10 cellular contexts compared by ENCODE assay signal in the genomic region with DNA sequence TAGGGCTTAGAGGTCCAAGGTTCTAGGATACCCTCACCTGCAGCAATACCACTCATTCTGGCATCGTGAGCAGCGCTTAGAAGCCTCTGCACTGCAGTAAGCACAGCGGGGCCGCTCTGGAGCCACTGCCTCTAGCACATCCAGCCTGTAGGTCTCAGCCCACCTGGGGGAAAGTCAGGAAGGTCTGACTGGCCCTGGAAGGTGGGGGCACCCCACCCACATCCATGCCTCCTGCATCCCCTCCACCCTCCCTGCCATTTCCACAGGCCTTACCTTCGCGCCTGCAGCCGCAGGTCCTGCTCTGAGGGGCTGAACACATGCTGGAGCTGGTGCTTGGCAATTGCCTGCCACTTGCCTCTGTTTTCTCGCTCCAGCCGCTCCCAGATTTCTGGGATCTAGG. TPM values are rescaled to one million over a fixed set of nuclear protein-coding genes. Genes with fewer than 3 reads are reported as not detected.
DNase-seq lines count a peak whose midpoint lies in the region; ATAC-seq and TF ChIP-seq lines count a peak whose summit lies in the region.
"Had no signal": no experiment of that assay in that cellular context is flagged by ENCODE, and none has a peak within 500 bp of the region (broad histone marks: within the 10 kb centered on the region; RNA-seq: fewer than 3 reads in every experiment).

No MANE protein-coding gene starts in this region.

- H3K36me3 ChIP-seq in heart left ventricle (no peaks in the 10 kb centered on the region), right atrium auricular region (no peaks in the 10 kb centered on the region), mesenchymal stem cell (ENCODE audit: control insufficient read depth in 1 of 2, insufficient read depth in 2 of 2, low read depth in 1 of 2, low read length in 2 of 2) (no peaks in the 10 kb centered on the region), transverse colon (no peaks in the 10 kb centered on the region)

- no peak overlapping the region for H2BK120ac ChIP-seq in mesenchymal stem cell (ENCODE audit: low read depth, low read length)

- peak overlapping the region; percentile 96 for H3K27ac Mint-ChIP-seq in activated T-helper 2 cell treated with anti-CD3 and anti-CD28 coated beads, Interferon-gamma antibody, Interleukin-2, Interleukin-4, amounts not matched to agents 10 μg/mL and 5 μg/mL and 100 μg/mL, durations not matched to agents 14 hours and 24 hours and 36 hours

- no peak overlapping the region for H2BK15ac ChIP-seq in mesenchymal stem cell (ENCODE audit: low read depth, poor library complexity, severe bottlenecking)

- TF ChIP-seq POLR2A in heart left ventricle (IDR thresholded peaks at IDR 0.05), result no peak
- TF ChIP-seq POLR2A in transverse colon (IDR thresholded peaks at IDR 0.05), result no peak

- DNase-seq in heart left ventricle (peak in 1 of 5 donors; percentile 55), right atrium auricular region (ENCODE audit: low spot score) (no peak), mesenchymal stem cell (no peak), transverse colon (no peak), NCI-H1694 treated with DMSO at 0.1 percent for 48 hours (lab: John Stamatoyannopoulos, UW) (no peak), A172 (ENCODE audit: low spot score) (no peak), COLO829 (ENCODE audit: low spot score) (no peak)
- DNase-seq in activated T-helper 2 cell treated with anti-CD3 and anti-CD28 coated beads, Interferon-gamma antibody, Interleukin-2, Interleukin-4, amounts not matched to agents 10 μg/mL and 5 μg/mL and 100 μg/mL, durations not matched to agents 14 hours and 24 hours and 36 hours (ENCODE audit: low spot score), result no peak
- DNase-seq: dermis blood vessel endothelial cell, kidney glomerular epithelial cell had no signal

- no peak overlapping the region for H3K4ac ChIP-seq in mesenchymal stem cell (ENCODE audit: low read depth in 1 of 2, low read length in 2 of 2)

- H3K23ac ChIP-seq in mesenchymal stem cell (ENCODE audit: low read length in 2 of 2), result no peak overlapping the region

- H3K4me3 Mint-ChIP-seq in activated T-helper 2 cell treated with anti-CD3 and anti-CD28 coated beads, Interferon-gamma antibody, Interleukin-2, Interleukin-4, amounts not matched to agents 10 μg/mL and 5 μg/mL and 100 μg/mL, durations not matched to agents 14 hours and 24 hours and 36 hours (ENCODE audit: low read depth), result peak overlapping the region; percentile 95

- H2AFZ ChIP-seq in mesenchymal stem cell (ENCODE audit: low read depth, low read length), result no peak overlapping the region

- in situ Hi-C loops in transverse colon (cut with MboI; ENCODE audit: low pct_ligation_motif_present in 1 of 4, low pct_unique_long_range_greater_than_20kb in 1 of 4, low sequenced_read_pairs in 3 of 4), result loop anchor here in 1 of 4 donors (10.0 kb wide), 1 partner anchor 193 kb away; no protein-coding TSS in a partner anchor

- no peak overlapping the region for H2AK5ac ChIP-seq in mesenchymal stem cell (ENCODE audit: low read length, severe bottlenecking)

- no peaks in the 10 kb centered on the region for H3K27me3 Mint-ChIP-seq in activated T-helper 2 cell treated with anti-CD3 and anti-CD28 coated beads, Interferon-gamma antibody, Interleukin-2, Interleukin-4, amounts not matched to agents 10 μg/mL and 5 μg/mL and 100 μg/mL, durations not matched to agents 14 hours and 24 hours and 36 hours (ENCODE audit: low read depth)

- H3K4me3 ChIP-seq in heart left ventricle (peak overlapping the region; percentile 30 to 97 (median 64)), right atrium auricular region (peak overlapping the region in 1 of 2 donors; percentile 57), mesenchymal stem cell (ENCODE audit: insufficient read depth in 1 of 2, low read depth in 1 of 2, low read length in 2 of 2) (peak overlapping the region in 1 of 2 experiments; percentile 93), transverse colon (peak overlapping the region in 2 of 4 donors; percentile 51 to 62)

- no peak for TF ChIP-seq CTCF in heart left ventricle (IDR thresholded peaks at IDR 0.05)
- TF ChIP-seq CTCF in right atrium auricular region (IDR thresholded peaks at IDR 0.05), result no peak
- TF ChIP-seq CTCF in transverse colon (IDR thresholded peaks at IDR 0.05), result no peak

- peak overlapping the region in 11 of 12 donors; percentile 62 to 100 (median 98) for H3K27ac ChIP-seq in heart left ventricle
- peak overlapping the region in 1 of 2 donors; percentile 99 for H3K27ac ChIP-seq in right atrium auricular region
- no peak overlapping the region for H3K27ac ChIP-seq in mesenchymal stem cell (ENCODE audit: low read length, poor library complexity, severe bottlenecking)
- H3K27ac ChIP-seq in transverse colon, result peak overlapping the region; percentile 93 to 99 (median 98)

- peak overlapping the region; percentile 97 for H3K9ac ChIP-seq in mesenchymal stem cell (ENCODE audit: low read length)

- no peak overlapping the region for H3K18ac ChIP-seq in mesenchymal stem cell (ENCODE audit: low read depth in 1 of 2, low read length in 2 of 2)

- H3K9me3 Mint-ChIP-seq in activated T-helper 2 cell treated with anti-CD3 and anti-CD28 coated beads, Interferon-gamma antibody, Interleukin-2, Interleukin-4, amounts not matched to agents 10 μg/mL and 5 μg/mL and 100 μg/mL, durations not matched to agents 14 hours and 24 hours and 36 hours, result no peaks in the 10 kb centered on the region

- H3K79me1 ChIP-seq in mesenchymal stem cell (replicated peaks; ENCODE audit: low read length, poor library complexity, severe bottlenecking), result peaks cover 6% of the 10 kb centered on the region

- H3K4me1 Mint-ChIP-seq in activated T-helper 2 cell treated with anti-CD3 and anti-CD28 coated beads, Interferon-gamma antibody, Interleukin-2, Interleukin-4, amounts not matched to agents 10 μg/mL and 5 μg/mL and 100 μg/mL, durations not matched to agents 14 hours and 24 hours and 36 hours (ENCODE audit: low read depth), result peaks cover 25% of the 10 kb centered on the region

- intact Hi-C loops in heart left ventricle (cut with DNase I), result loop anchor here in 1 of 10 donors (10.0 kb wide), 1 partner anchor 1043 kb away; the partner anchor contains the start of gene MANF
- intact Hi-C loops in activated T-helper 2 cell treated with anti-CD3 and anti-CD28 coated beads, Interferon-gamma antibody, Interleukin-2, Interleukin-4, amounts not matched to agents 10 μg/mL and 5 μg/mL and 100 μg/mL, durations not matched to agents 14 hours and 24 hours and 36 hours (cut with micrococcal nuclease), result loop anchor here (2.0 kb wide), 1 partner anchor 17 kb away; the partner anchor contains the start of gene TMEM115
- intact Hi-C loops in transverse colon (cut with DNase I; ENCODE audit: low total_unique reads), result loop anchor here (10.0 kb wide), 1 partner anchor 203 kb away; no protein-coding TSS in a partner anchor

- no peak overlapping the region for H3K14ac ChIP-seq in mesenchymal stem cell (ENCODE audit: low read length in 2 of 2)

- no peaks in the 10 kb centered on the region for H3K9me3 ChIP-seq in heart left ventricle
- H3K9me3 ChIP-seq in right atrium auricular region, result no peaks in the 10 kb centered on the region
- H3K9me3 ChIP-seq in mesenchymal stem cell (ENCODE audit: control insufficient read depth, low read length), result no peaks in the 10 kb centered on the region
- no peaks in the 10 kb centered on the region for H3K9me3 ChIP-seq in transverse colon

- H3K27me3 ChIP-seq in heart left ventricle, result peaks cover 0 to 4% (median 0%) of the 10 kb centered on the region in 9 donors
- H3K27me3 ChIP-seq in right atrium auricular region, result no peaks in the 10 kb centered on the region
- no peaks in the 10 kb centered on the region for H3K27me3 ChIP-seq in mesenchymal stem cell (ENCODE audit: control insufficient read depth in 1 of 2, insufficient read depth in 1 of 2, low read length in 2 of 2)
- H3K27me3 ChIP-seq in transverse colon, result no peaks in the 10 kb centered on the region

- H2BK12ac ChIP-seq in mesenchymal stem cell (ENCODE audit: low read length in 2 of 2), result no peak overlapping the region

- H2BK5ac ChIP-seq in mesenchymal stem cell (ENCODE audit: low read depth, low read length, poor library complexity, severe bottlenecking), result no peak overlapping the region

- H3K4me2 ChIP-seq in mesenchymal stem cell (ENCODE audit: low read length, poor library complexity, severe bottlenecking), result no peak overlapping the region

- peaks cover 32% of the 10 kb centered on the region for H3K36me3 Mint-ChIP-seq in activated T-helper 2 cell treated with anti-CD3 and anti-CD28 coated beads, Interferon-gamma antibody, Interleukin-2, Interleukin-4, amounts not matched to agents 10 μg/mL and 5 μg/mL and 100 μg/mL, durations not matched to agents 14 hours and 24 hours and 36 hours (ENCODE audit: low read depth)

- H3K4me1 ChIP-seq in heart left ventricle (peaks cover 4 to 61% (median 48%) of the 10 kb centered on the region in 12 donors), right atrium auricular region (peaks cover 0 to 54% of the 10 kb centered on the region in 2 donors), mesenchymal stem cell (ENCODE audit: control insufficient read depth, insufficient read depth, low read depth, low read length) (peaks cover 29% of the 10 kb centered on the region), transverse colon (peaks cover 12 to 53% (median 39%) of the 10 kb centered on the region in 4 donors)

- H4K8ac ChIP-seq in mesenchymal stem cell (ENCODE audit: low read length), result no peak overlapping the region

- no peak overlapping the region for H4K91ac ChIP-seq in mesenchymal stem cell (ENCODE audit: low read length)

- 90 to 100% (median 94%) methylated on average over 9 of the region's 9 CpGs for WGBS in heart left ventricle, 4 donors
- 99% methylated on average over 9 of the region's 9 CpGs for WGBS in mesenchymal stem cell
- 99% methylated on average over 9 of the region's 9 CpGs; no CpG with 5 or more reads in 1 of the 2 donors for WGBS in transverse colon (ENCODE audit: low coverage in 1 of 2), 2 donors

- no peak for TF ChIP-seq EP300 in transverse colon (IDR thresholded peaks at IDR 0.05; ENCODE audit: low read depth)

- ATAC-seq in heart left ventricle, result no peak

RNA-seq across cellular contexts. Expression of gene RASSF1, which starts 0.9 kb away (rescaled TPM):
- 10 to 100 TPM in 7 of 9 donors, 1 to 10 TPM in 2; 7.9 to 25.5 (median 11.4) TPM for total RNA-seq in heart left ventricle
- 10 to 100 TPM; 14.2 to 58.6 TPM for polyA plus RNA-seq in heart left ventricle
- total RNA-seq in right atrium auricular region, result 10 to 100 TPM; 18.6 to 25.9 TPM
- 71.2 and 74.2 TPM in 2 replicates for total RNA-seq in activated T-helper 2 cell treated with anti-CD3 and anti-CD28 coated beads, Interferon-gamma antibody, Interleukin-2, Interleukin-4, amounts not matched to agents 10 μg/mL and 5 μg/mL and 100 μg/mL, durations not matched to agents 14 hours and 24 hours and 36 hours
- polyA plus RNA-seq in mesenchymal stem cell (2013, experiment 1 of 2), result 12.3 TPM
- 12.4 TPM for polyA plus RNA-seq in mesenchymal stem cell (2013, experiment 2 of 2)
- 10 to 100 TPM in 3 of 4 donors, 1 to 10 TPM in 1; 9.8 to 29.2 (median 21.7) TPM for total RNA-seq in transverse colon
- total RNA-seq in A172 (2014; rRNA removed; shearing (Covaris generic)), result 12.9 and 16.9 TPM in 2 replicates

RNA-seq across cellular contexts. Expression of gene ZMYND10, which starts 4.0 kb away (rescaled TPM):
- total RNA-seq in heart left ventricle (1 to 10 TPM in 2 of 9 donors, under 1 TPM in 2, not detected in 5; 0.49 to 1.4 (median 1.0) TPM), right atrium auricular region (under 1 TPM; 0.26 to 0.31 TPM), transverse colon (not detected)
- under 1 TPM; 0.15 to 0.29 TPM for polyA plus RNA-seq in heart left ventricle
- total RNA-seq in activated T-helper 2 cell treated with anti-CD3 and anti-CD28 coated beads, Interferon-gamma antibody, Interleukin-2, Interleukin-4, amounts not matched to agents 10 μg/mL and 5 μg/mL and 100 μg/mL, durations not matched to agents 14 hours and 24 hours and 36 hours, result 0.94 and 1.8 TPM in 2 replicates
- 0.48 TPM for polyA plus RNA-seq in mesenchymal stem cell (2013, experiment 1 of 2)
- 0.79 TPM for polyA plus RNA-seq in mesenchymal stem cell (2013, experiment 2 of 2)
- total RNA-seq in A172 (2014; rRNA removed; shearing (Covaris generic)), result 0.09 and 0.62 TPM in 2 replicates
- total RNA-seq: dermis blood vessel endothelial cell had no signal

RNA-seq across cellular contexts. Expression of gene NPRL2, which starts 9.0 kb away (rescaled TPM):
- total RNA-seq in heart left ventricle (10 to 100 TPM; 12.0 to 18.4 (median 15.3) TPM), right atrium auricular region (10 to 100 TPM; 12.5 to 20.3 TPM), transverse colon (10 to 100 TPM in 2 of 4 donors, 1 to 10 TPM in 2; 6.0 to 29.2 (median 13.1) TPM)
- 10 to 100 TPM; 14.4 to 19.0 TPM for polyA plus RNA-seq in heart left ventricle
- 34.5 and 42.7 TPM in 2 replicates for total RNA-seq in activated T-helper 2 cell treated with anti-CD3 and anti-CD28 coated beads, Interferon-gamma antibody, Interleukin-2, Interleukin-4, amounts not matched to agents 10 μg/mL and 5 μg/mL and 100 μg/mL, durations not matched to agents 14 hours and 24 hours and 36 hours
- polyA plus RNA-seq in mesenchymal stem cell (2013, experiment 1 of 2), result 10.6 TPM
- 9.1 TPM for polyA plus RNA-seq in mesenchymal stem cell (2013, experiment 2 of 2)
- 23.1 and 24.8 TPM in 2 replicates for total RNA-seq in A172 (2014; rRNA removed; shearing (Covaris generic))

RNA-seq across cellular contexts. Expression of gene CYB561D2, which starts 9.1 kb away (rescaled TPM):
- total RNA-seq in heart left ventricle, result 10 to 100 TPM in 2 of 9 donors, 1 to 10 TPM in 7; 4.9 to 16.5 (median 7.8) TPM
- polyA plus RNA-seq in heart left ventricle, result 10 to 100 TPM in 1 of 2 donors, 1 to 10 TPM in 1; 6.7 to 18.6 TPM
- 10 to 100 TPM; 11.7 to 11.9 TPM for total RNA-seq in right atrium auricular region
- total RNA-seq in activated T-helper 2 cell treated with anti-CD3 and anti-CD28 coated beads, Interferon-gamma antibody, Interleukin-2, Interleukin-4, amounts not matched to agents 10 μg/mL and 5 μg/mL and 100 μg/mL, durations not matched to agents 14 hours and 24 hours and 36 hours, result 22.9 and 24.6 TPM in 2 replicates
- 13.5 TPM for polyA plus RNA-seq in mesenchymal stem cell (2013, experiment 1 of 2)
- 13.5 TPM for polyA plus RNA-seq in mesenchymal stem cell (2013, experiment 2 of 2)
- 10 to 100 TPM; 23.7 to 53.9 (median 35.6) TPM for total RNA-seq in transverse colon
- 46.9 and 53.7 TPM in 2 replicates for total RNA-seq in A172 (2014; rRNA removed; shearing (Covaris generic))

RNA-seq across cellular contexts. Expression of gene TUSC2, which starts 13.5 kb away (rescaled TPM):
- total RNA-seq in heart left ventricle (10 to 100 TPM; 24.5 to 34.9 (median 29.0) TPM), right atrium auricular region (10 to 100 TPM; 23.4 to 29.6 TPM), transverse colon (10 to 100 TPM in 3 of 4 donors, 1 to 10 TPM in 1; 7.9 to 39.6 (median 28.0) TPM)
- polyA plus RNA-seq in heart left ventricle, result 10 to 100 TPM; 27.6 to 68.1 TPM
- 23.7 and 23.9 TPM in 2 replicates for total RNA-seq in activated T-helper 2 cell treated with anti-CD3 and anti-CD28 coated beads, Interferon-gamma antibody, Interleukin-2, Interleukin-4, amounts not matched to agents 10 μg/mL and 5 μg/mL and 100 μg/mL, durations not matched to agents 14 hours and 24 hours and 36 hours
- 23.7 TPM for polyA plus RNA-seq in mesenchymal stem cell (2013, experiment 1 of 2)
- 23.1 TPM for polyA plus RNA-seq in mesenchymal stem cell (2013, experiment 2 of 2)
- total RNA-seq in A172 (2014; rRNA removed; shearing (Covaris generic)), result 30.6 and 34.3 TPM in 2 replicates
